ENCODE assay signal across 10 cellular contexts in the genomic region with DNA sequence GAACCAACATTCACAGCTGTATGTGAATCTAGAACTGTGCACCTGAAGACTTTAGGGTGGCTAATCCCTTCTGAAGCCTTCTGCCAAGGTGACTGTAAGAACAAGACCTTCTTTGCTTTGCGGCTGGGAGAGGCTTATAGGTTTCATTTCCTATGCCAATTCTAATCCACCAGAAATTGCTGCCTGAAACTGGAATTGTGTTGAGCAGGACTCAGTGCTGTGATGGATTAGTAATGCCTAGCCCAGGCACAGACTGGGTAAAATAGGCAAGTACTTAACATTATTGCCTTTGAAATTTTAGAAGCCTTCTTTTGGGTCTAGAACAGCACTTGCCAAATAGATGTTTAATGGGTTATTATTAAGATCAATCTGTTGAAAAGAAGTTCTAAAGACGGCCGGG. TPM values are rescaled to one million over a fixed set of nuclear protein-coding genes. Genes with fewer than 3 reads are reported as not detected.
"Had no signal": no experiment of that assay in that cellular context is flagged by ENCODE, and none has a peak within 500 bp of the region (broad histone marks: within the 10 kb centered on the region; RNA-seq: fewer than 3 reads in every experiment).

No MANE protein-coding gene starts in this region.

- H3K4me1 ChIP-seq: HAP-1 had no signal

- DNase-seq: GM23248, GOT3, H7, IMR-90, KBM-7 had no signal

- ATAC-seq: HCT116 had no signal

- H2AFZ ChIP-seq: GM23248 had no signal

- H3K27ac ChIP-seq: GM23248 had no signal

- H3K9me3 ChIP-seq: HAP-1 had no signal

- FAIRE-seq: HTR-8/SVneo had no signal

- H3K4me3 ChIP-seq: GM23248, HAP-1 had no signal

- H3K36me3 ChIP-seq: HAP-1 had no signal

- H3K9ac ChIP-seq: GM23248 had no signal

RNA-seq across cellular contexts. Expression of a gene that starts 14.5 kb away (rescaled TPM):
- total RNA-seq: GM23248, H4, IMR-90 had no signal
- polyA plus RNA-seq: GM23248, IMR-90 had no signal

RNA-seq across cellular contexts. Expression of a gene that starts 16.0 kb away (rescaled TPM):
- total RNA-seq: GM23248, H4, IMR-90 had no signal
- polyA plus RNA-seq: GM23248, IMR-90 had no signal

RNA-seq across cellular contexts. Expression of a gene that starts 33.5 kb away (rescaled TPM):
- total RNA-seq: GM23248, HT-29, IMR-90 had no signal
- polyA plus RNA-seq: GM23248, IMR-90 had no signal
